9 cellular contexts compared by ENCODE assay signal in genomic region chr7:43585521-43585920, GRCh38. TPM values are rescaled to one million over a fixed set of nuclear protein-coding genes. Genes with fewer than 3 reads are reported as not detected.
DNase-seq lines count a peak whose midpoint lies in the region; ATAC-seq, FAIRE-seq and TF ChIP-seq lines count a peak whose summit lies in the region.
"Had no signal": no experiment of that assay in that cellular context is flagged by ENCODE, and none has a peak within 500 bp of the region (broad histone marks: within the 10 kb centered on the region; RNA-seq: fewer than 3 reads in every experiment).

No MANE protein-coding gene starts in this region.

- peak overlapping the region; percentile 73 for H3K27ac ChIP-seq in keratinocyte (ENCODE audit: control insufficient read depth, insufficient read depth, low read length)

- H3K9me1 ChIP-seq in keratinocyte (ENCODE audit: control insufficient read depth, extremely low read depth, insufficient read depth, low read length), result no peaks in the 10 kb centered on the region

- H4K20me1 ChIP-seq in keratinocyte (ENCODE audit: control insufficient read depth, extremely low read depth, insufficient read depth, low read length), result peaks cover 10% of the 10 kb centered on the region

- CTCF ChIA-PET in activated CD4-positive, alpha-beta memory T cell treated with anti-CD3 and anti-CD28 coated beads, Interleukin-2, amount 10 ng/mL, durations not matched to agents 7 days and 5 days (lab: Charles Lee), result interaction anchor here (1.4 to 11.5 kb wide), 4 partner anchors 9 to 253 kb away, joined by 4 to 452 read pairs (median 60); no protein-coding TSS in a partner anchor

- H3K27ac Mint-ChIP-seq in activated CD4-positive, alpha-beta memory T cell treated with anti-CD3 and anti-CD28 coated beads, Interleukin-2, amount 10 ng/mL, durations not matched to agents 7 days and 5 days, result peak overlapping the region; percentile 100

- in situ Hi-C loops in ACHN (cut with HindIII; ENCODE audit: low pct_ligation_motif_present, low pct_unique_long_range_greater_than_20kb, low sequenced_read_pairs), result loop anchor here (25.0 kb wide), 2 partner anchors 127 to 252 kb away; no protein-coding TSS in a partner anchor

- no peak for FAIRE-seq in keratinocyte (lab: Jason Lieb, UNC)

- no peak for TF ChIP-seq CTCF in HFF-Myc (IDR thresholded peaks at IDR 0.05; ENCODE audit: low read depth, low read length, missing control alignments)
- TF ChIP-seq CTCF in keratinocyte (optimal IDR thresholded peaks at IDR 0.05 in 1 of 3, IDR thresholded peaks at IDR 0.05 in 1 of 3, conservative IDR thresholded peaks at IDR 0.05 in 1 of 3; ENCODE audit: extremely low read depth in 1 of 3, insufficient read depth in 2 of 3, low read length in 3 of 3), result no peak

- peaks cover 75% of the 10 kb centered on the region for H3K79me2 ChIP-seq in keratinocyte (ENCODE audit: control insufficient read depth, insufficient read depth, low read length)

- POLR2A ChIA-PET in activated CD4-positive, alpha-beta memory T cell treated with anti-CD3 and anti-CD28 coated beads, Interleukin-2, amount 10 ng/mL, durations not matched to agents 7 days and 5 days (lab: Charles Lee), result interaction anchor here (0.7 to 11.0 kb wide), 14 partner anchors 9 to 654 kb away, joined by 3 to 304 read pairs (median 6); partner anchors contain the start of genes MRPL32, MRPS24 and PSMA2

- H3K27me3 ChIP-seq in keratinocyte (ENCODE audit: control insufficient read depth, extremely low read depth, insufficient read depth, low read length), result no peaks in the 10 kb centered on the region

- peak overlapping the region; percentile 81 for H3K9ac ChIP-seq in keratinocyte (ENCODE audit: control insufficient read depth, extremely low read depth, insufficient read depth, low read length)

- H3K4me3 Mint-ChIP-seq in activated CD4-positive, alpha-beta memory T cell treated with anti-CD3 and anti-CD28 coated beads, Interleukin-2, amount 10 ng/mL, durations not matched to agents 7 days and 5 days, result peak overlapping the region; percentile 100

- no peak for ATAC-seq in GM19324 (IDR thresholded peaks at IDR 0.05; ENCODE audit: low FRiP score, unreplicated experiment)

- peaks cover 15% of the 10 kb centered on the region for H3K27me3 Mint-ChIP-seq in activated CD4-positive, alpha-beta memory T cell treated with anti-CD3 and anti-CD28 coated beads, Interleukin-2, amount 10 ng/mL, durations not matched to agents 7 days and 5 days

- no peaks in the 10 kb centered on the region for H3K9me3 Mint-ChIP-seq in activated CD4-positive, alpha-beta memory T cell treated with anti-CD3 and anti-CD28 coated beads, Interleukin-2, amount 10 ng/mL, durations not matched to agents 7 days and 5 days

- no peaks in the 10 kb centered on the region for H3K9me3 ChIP-seq in keratinocyte (ENCODE audit: control insufficient read depth, low read depth, low read length)

- peaks cover 0 to 4% of the 10 kb centered on the region in 2 experiments for H3K36me3 ChIP-seq in keratinocyte (ENCODE audit: control insufficient read depth in 2 of 2, extremely low read depth in 1 of 2, insufficient read depth in 2 of 2, low read length in 2 of 2)

- H3K4me2 ChIP-seq in keratinocyte (ENCODE audit: control insufficient read depth, extremely low read depth, insufficient read depth, low read depth, low read length), result peak overlapping the region; percentile 89

- DNase-seq in ACHN (peak; percentile 61), HFF-Myc (ENCODE audit: extremely low read depth, low read depth) (no peak), keratinocyte (ENCODE audit: low read depth, low spot score) (no peak), NCI-H2171 treated with DMSO at 0.1 percent for 48 hours (lab: John Stamatoyannopoulos, UW) (no peak), amniotic stem cell (lab: John Stamatoyannopoulos, UW) (no peak)
- no peak for DNase-seq in activated CD4-positive, alpha-beta memory T cell treated with anti-CD3 and anti-CD28 coated beads, Interleukin-2, amount 10 ng/mL, durations not matched to agents 7 days and 5 days
- DNase-seq in stimulated activated CD4-positive, alpha-beta T cell treated with anti-CD3 and anti-CD28 coated beads, Interleukin-12 subunit alpha, Interleukin-12 subunit beta, amount 100 ng/mL, for 4 hours, result no peak
- DNase-seq: NCI-H1417 treated with DMSO at 0.1 percent for 48 hours had no signal

- H3K36me3 Mint-ChIP-seq in activated CD4-positive, alpha-beta memory T cell treated with anti-CD3 and anti-CD28 coated beads, Interleukin-2, amount 10 ng/mL, durations not matched to agents 7 days and 5 days (ENCODE audit: low read depth), result peaks cover 50% of the 10 kb centered on the region

- H3K4me3 ChIP-seq in HFF-Myc (replicated peaks; ENCODE audit: low read depth, low read length) (peak overlapping the region; percentile 85), keratinocyte (ENCODE audit: control insufficient read depth in 2 of 3, extremely low read depth in 1 of 3, insufficient read depth in 2 of 3, low read depth in 1 of 3, low read length in 3 of 3) (peak overlapping the region; percentile 82 to 94 (median 86))

- H2AFZ ChIP-seq in keratinocyte (ENCODE audit: control insufficient read depth, low read length), result no peak overlapping the region

- dilution Hi-C loops in keratinocyte (cut with MboI; ENCODE audit: extremely low pct_ligation_motif_present, low sequenced_read_pairs), result no loop called here

- H3K4me1 ChIP-seq in keratinocyte (ENCODE audit: control insufficient read depth, extremely low read depth, insufficient read depth, low read length), result peaks cover 23% of the 10 kb centered on the region

- H3K4me1 Mint-ChIP-seq in activated CD4-positive, alpha-beta memory T cell treated with anti-CD3 and anti-CD28 coated beads, Interleukin-2, amount 10 ng/mL, durations not matched to agents 7 days and 5 days, result peaks cover 49% of the 10 kb centered on the region

RNA-seq across cellular contexts. Expression of gene STK17A, which starts 2.6 kb away (rescaled TPM):
- 10 to 100 TPM; 89.5 to 90.3 TPM for total RNA-seq in activated CD4-positive, alpha-beta memory T cell treated with anti-CD3 and anti-CD28 coated beads, Interleukin-2, amount 10 ng/mL, durations not matched to agents 7 days and 5 days
- polyA plus RNA-seq in keratinocyte, result 33.6 to 81.3 TPM (median 46.1 TPM) in 3 replicates
- polyA plus RNA-seq in keratinocyte (2011; ENCODE audit: low read depth), result 30.4 TPM
- polyA plus RNA-seq in keratinocyte (2011; cell fraction: cytosol; rRNA removed), result 46.4 and 88.3 TPM in 2 replicates
- 43.9 and 57.0 TPM in 2 replicates for polyA plus RNA-seq in keratinocyte (2011; cell fraction: nucleus; rRNA removed)
- polyA plus RNA-seq in keratinocyte (2012; ENCODE audit: low replicate concordance), result 55.1 and 72.2 TPM in 2 replicates
- polyA minus RNA-seq in keratinocyte, result 3.4 to 32.1 TPM (median 12.9 TPM) in 3 replicates
- polyA minus RNA-seq in keratinocyte (2011; cell fraction: cytosol; rRNA and poly(A)+ RNA removed), result 39.1 TPM
- 15.8 and 31.2 TPM in 2 replicates for polyA minus RNA-seq in keratinocyte (2011; cell fraction: nucleus; rRNA and poly(A)+ RNA removed)
